ENCODE assay signal across 8 cellular contexts in the genomic region with DNA sequence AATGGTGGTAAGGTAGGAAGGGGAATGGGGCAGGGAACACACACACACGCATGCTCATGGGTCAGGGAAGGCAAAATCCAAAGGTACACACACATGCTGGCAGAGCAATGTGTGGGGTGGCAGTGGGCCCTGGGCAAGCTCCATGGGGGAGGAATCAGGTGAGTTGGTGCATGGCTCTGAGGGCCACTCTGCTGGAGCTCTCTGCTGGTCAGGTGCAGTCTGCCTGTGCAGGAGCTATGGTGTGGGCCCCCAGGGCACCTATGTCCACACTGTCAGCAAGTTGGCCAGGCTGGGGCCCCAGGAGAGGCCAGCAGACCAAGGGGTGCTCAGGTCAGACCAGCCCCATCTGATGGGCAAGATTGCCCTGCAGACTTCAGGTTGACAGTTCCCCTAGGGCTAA.
"Had no signal": no experiment of that assay in that cellular context is flagged by ENCODE, and none has a peak within 500 bp of the region (broad histone marks: within the 10 kb centered on the region; RNA-seq: fewer than 3 reads in every experiment).

No MANE protein-coding gene starts in this region.

- H3K9me3 ChIP-seq: HAP-1 had no signal

- H3K36me3 ChIP-seq: HAP-1 had no signal

- H3K36me3 Mint-ChIP-seq: IgD-negative memory B cell had no signal

- H3K27ac ChIP-seq: HL-60 had no signal

- H3K9me3 Mint-ChIP-seq: HFFc6 had no signal

- H3K4me3 ChIP-seq: GM23338, HAP-1 had no signal

- H3K4me1 ChIP-seq: HAP-1 had no signal

- H3K4me3 Mint-ChIP-seq: GM23338, HFFc6, IgD-negative memory B cell had no signal

- H3K4me2 ChIP-seq: GM23338 had no signal

- ATAC-seq: GM23338, HCT116, HepG2 had no signal

- H3K4me1 Mint-ChIP-seq: GM23338, IgD-negative memory B cell had no signal

- H2AFZ ChIP-seq: GM23338 had no signal

- DNase-seq: H7, HFFc6 had no signal

- H3K27ac Mint-ChIP-seq: GM23338, HFFc6, IgD-negative memory B cell had no signal

- FAIRE-seq: HepG2 had no signal
